In the genomic region with DNA sequence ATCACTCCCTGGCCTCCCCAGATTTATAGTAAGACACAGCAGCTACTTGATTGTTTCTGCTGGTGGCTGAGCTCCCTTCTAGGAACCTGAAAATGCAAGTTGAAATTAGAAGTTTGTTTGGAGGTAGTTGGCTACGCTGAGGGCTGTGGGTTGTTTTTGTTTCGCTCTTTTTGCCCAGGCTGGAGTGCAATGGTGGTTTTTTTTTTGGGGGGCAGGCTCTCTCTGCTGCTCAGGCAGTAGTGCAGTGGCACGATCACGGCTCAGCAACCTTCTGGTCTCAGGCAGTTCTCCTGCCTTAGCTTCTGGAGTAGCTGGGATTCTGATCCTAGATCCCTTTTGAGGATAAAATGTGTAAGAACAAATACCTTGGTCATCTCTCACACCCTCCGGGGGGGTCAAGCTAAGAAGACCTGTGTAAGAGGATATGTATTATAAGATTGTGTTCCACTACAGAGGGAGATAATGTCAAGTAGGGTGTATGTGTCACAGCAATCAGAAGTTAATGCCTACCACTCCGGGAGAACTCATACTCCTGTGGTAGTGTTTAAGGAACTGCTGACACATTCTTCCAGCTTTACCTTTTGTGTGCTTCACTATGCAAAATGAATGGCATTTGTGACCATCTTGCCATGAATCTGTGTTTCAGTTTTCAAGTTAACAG, we compare ENCODE assay signal across 15 cellular contexts. TPM values are rescaled to one million over a fixed set of nuclear protein-coding genes. Genes with fewer than 3 reads are reported as not detected.
DNase-seq lines count a peak whose midpoint lies in the region; ATAC-seq, FAIRE-seq and TF ChIP-seq lines count a peak whose summit lies in the region.
"Had no signal": no experiment of that assay in that cellular context is flagged by ENCODE, and none has a peak within 500 bp of the region (broad histone marks: within the 10 kb centered on the region; RNA-seq: fewer than 3 reads in every experiment).

No MANE protein-coding gene starts in this region.

- no peak for TF ChIP-seq EP300 in K562 (IDR thresholded peaks at IDR 0.05; ENCODE audit: low read length)

- H3K4me3 Mint-ChIP-seq in activated CD4-positive, alpha-beta memory T cell treated with anti-CD3 and anti-CD28 coated beads for 36 hours, result no peak overlapping the region
- no peak overlapping the region for H3K4me3 Mint-ChIP-seq in activated CD4-positive, alpha-beta memory T cell treated with anti-CD3 and anti-CD28 coated beads, Interleukin-2, amount 10 ng/mL, durations not matched to agents 7 days and 5 days
- peak overlapping the region; percentile 49 for H3K4me3 Mint-ChIP-seq in stimulated activated effector memory CD8-positive, alpha-beta T cell treated with anti-CD3 and anti-CD28 coated beads, Interleukin-12 subunit alpha, Interleukin-12 subunit beta, amount 100 ng/mL, for 72 hours
- H3K4me3 Mint-ChIP-seq: memory B cell, type B pancreatic cell had no signal

- no TSS peak for BruUV-seq in K562 (replicated peaks; lab: Mats Ljungman, UMichigan)

- ATAC-seq in K562 (peak; percentile 48), HG02678 (IDR thresholded peaks at IDR 0.05; ENCODE audit: unreplicated experiment) (no peak)
- peak; percentile 69 for ATAC-seq in stimulated activated effector memory CD8-positive, alpha-beta T cell treated with anti-CD3 and anti-CD28 coated beads, Interleukin-12 subunit alpha, Interleukin-12 subunit beta, amount 100 ng/mL, for 72 hours

- no peak for TF ChIP-seq CTCF in MM.1S (IDR thresholded peaks at IDR 0.05; ENCODE audit: low read length)
- TF ChIP-seq CTCF in K562 (IDR thresholded peaks at IDR 0.05 in 2 of 3, conservative IDR thresholded peaks at IDR 0.05 in 1 of 3; ENCODE audit: insufficient read depth in 2 of 3, low read depth in 1 of 3, low read length in 3 of 3), result no peak

- H3K27ac Mint-ChIP-seq in activated CD4-positive, alpha-beta memory T cell treated with anti-CD3 and anti-CD28 coated beads for 36 hours, result peak overlapping the region; percentile 38
- no peak overlapping the region for H3K27ac Mint-ChIP-seq in activated CD4-positive, alpha-beta memory T cell treated with anti-CD3 and anti-CD28 coated beads, Interleukin-2, amount 10 ng/mL, durations not matched to agents 7 days and 5 days
- H3K27ac Mint-ChIP-seq in stimulated activated effector memory CD8-positive, alpha-beta T cell treated with anti-CD3 and anti-CD28 coated beads, Interleukin-12 subunit alpha, Interleukin-12 subunit beta, amount 100 ng/mL, for 72 hours, result peak overlapping the region; percentile 75
- H3K27ac Mint-ChIP-seq: memory B cell, type B pancreatic cell had no signal

- H3K27me3 Mint-ChIP-seq in activated CD4-positive, alpha-beta memory T cell treated with anti-CD3 and anti-CD28 coated beads for 36 hours, result no peaks in the 10 kb centered on the region
- no peaks in the 10 kb centered on the region for H3K27me3 Mint-ChIP-seq in activated CD4-positive, alpha-beta memory T cell treated with anti-CD3 and anti-CD28 coated beads, Interleukin-2, amount 10 ng/mL, durations not matched to agents 7 days and 5 days
- H3K27me3 Mint-ChIP-seq: memory B cell, type B pancreatic cell had no signal

- no peaks in the 10 kb centered on the region for H3K9me3 Mint-ChIP-seq in activated CD4-positive, alpha-beta memory T cell treated with anti-CD3 and anti-CD28 coated beads for 36 hours
- H3K9me3 Mint-ChIP-seq in activated CD4-positive, alpha-beta memory T cell treated with anti-CD3 and anti-CD28 coated beads, Interleukin-2, amount 10 ng/mL, durations not matched to agents 7 days and 5 days, result no peaks in the 10 kb centered on the region
- no peaks in the 10 kb centered on the region for H3K9me3 Mint-ChIP-seq in stimulated activated effector memory CD8-positive, alpha-beta T cell treated with anti-CD3 and anti-CD28 coated beads, Interleukin-12 subunit alpha, Interleukin-12 subunit beta, amount 100 ng/mL, for 72 hours
- H3K9me3 Mint-ChIP-seq: memory B cell had no signal

- peaks cover 17% of the 10 kb centered on the region for H3K36me3 Mint-ChIP-seq in activated CD4-positive, alpha-beta memory T cell treated with anti-CD3 and anti-CD28 coated beads for 36 hours
- peaks cover 38% of the 10 kb centered on the region for H3K36me3 Mint-ChIP-seq in activated CD4-positive, alpha-beta memory T cell treated with anti-CD3 and anti-CD28 coated beads, Interleukin-2, amount 10 ng/mL, durations not matched to agents 7 days and 5 days (ENCODE audit: low read depth)
- peaks cover 23% of the 10 kb centered on the region for H3K36me3 Mint-ChIP-seq in stimulated activated effector memory CD8-positive, alpha-beta T cell treated with anti-CD3 and anti-CD28 coated beads, Interleukin-12 subunit alpha, Interleukin-12 subunit beta, amount 100 ng/mL, for 72 hours

- FAIRE-seq in K562 (lab: Jason Lieb, UNC), result no peak

- H3K36me3 ChIP-seq in MM.1S (replicated peaks; ENCODE audit: insufficient read depth, low read length) (no peaks in the 10 kb centered on the region), K562 (ENCODE audit: control insufficient read depth, insufficient read depth, low read length) (peaks cover 39% of the 10 kb centered on the region)

- H3K9ac ChIP-seq in MM.1S (ENCODE audit: low read length) (peak overlapping the region; percentile 28; the same call in 1 of the 2 replicates), K562 (ENCODE audit: insufficient read depth in 1 of 2, low read depth in 2 of 2, low read length in 2 of 2) (0 out of 4 replicates have a peak overlapping the region, but pooled peaks of 1 of the 2 experiments have one; percentile 24)
- H3K9ac ChIP-seq: parathyroid adenoma had no signal

- no peak overlapping the region for H2AFZ ChIP-seq in MM.1S (ENCODE audit: low read length)
- no peak overlapping the region for H2AFZ ChIP-seq in K562 (ENCODE audit: low read depth, low read length)
- H2AFZ ChIP-seq: parathyroid adenoma had no signal

- no peaks in the 10 kb centered on the region for H3K9me2 ChIP-seq in MM.1S (replicated peaks; ENCODE audit: insufficient read depth, low read length)

- no peaks in the 10 kb centered on the region for H3K9me1 ChIP-seq in K562 (ENCODE audit: control insufficient read depth, insufficient read depth, low read length)

- H3K4me1 Mint-ChIP-seq in activated CD4-positive, alpha-beta memory T cell treated with anti-CD3 and anti-CD28 coated beads for 36 hours (ENCODE audit: low read depth), result peaks cover 66% of the 10 kb centered on the region
- peaks cover 47% of the 10 kb centered on the region for H3K4me1 Mint-ChIP-seq in activated CD4-positive, alpha-beta memory T cell treated with anti-CD3 and anti-CD28 coated beads, Interleukin-2, amount 10 ng/mL, durations not matched to agents 7 days and 5 days
- peaks cover 37% of the 10 kb centered on the region for H3K4me1 Mint-ChIP-seq in stimulated activated effector memory CD8-positive, alpha-beta T cell treated with anti-CD3 and anti-CD28 coated beads, Interleukin-12 subunit alpha, Interleukin-12 subunit beta, amount 100 ng/mL, for 72 hours

- peaks cover 15% of the 10 kb centered on the region for H4K20me1 ChIP-seq in MM.1S (ENCODE audit: insufficient read depth, low read length)
- peaks cover 13% of the 10 kb centered on the region; the same call in 1 of the 2 replicates for H4K20me1 ChIP-seq in K562 (replicated peaks; ENCODE audit: control insufficient read depth, insufficient read depth, low read length)

- no peak for TF ChIP-seq RAD21 in K562 (CRISPR knock-in tag; conservative IDR thresholded peaks at IDR 0.05 in 1 of 2, IDR thresholded peaks at IDR 0.05 in 1 of 2)

- CTCF ChIA-PET in activated CD4-positive, alpha-beta memory T cell treated with anti-CD3 and anti-CD28 coated beads for 36 hours (lab: Charles Lee), result interaction anchor here (0.6 to 0.8 kb wide), 2 partner anchors 35 to 42 kb away, joined by 3 read pairs; no protein-coding TSS in a partner anchor
- CTCF ChIA-PET in activated CD4-positive, alpha-beta memory T cell treated with anti-CD3 and anti-CD28 coated beads, Interleukin-2, amount 10 ng/mL, durations not matched to agents 7 days and 5 days (lab: Charles Lee), result interaction anchor here (0.8 kb wide), 1 partner anchor 245 kb away, joined by 3 read pairs; no protein-coding TSS in a partner anchor
- CTCF ChIA-PET in K562 (lab: Yijun Ruan, JAX; ENCODE audit: low intra/inter-chr PET ratio), result no interaction called here

- H3K27ac ChIP-seq in MM.1S (ENCODE audit: low read length) (peak overlapping the region; percentile 67), K562 (ENCODE audit: extremely low read depth, low read depth, low read length) (0 out of 3 replicates have a peak overlapping the region, but pooled peaks have one; percentile 37)
- H3K27ac ChIP-seq: HL-60, parathyroid adenoma had no signal

- peaks cover 47% of the 10 kb centered on the region for H3F3A ChIP-seq in MM.1S (ENCODE audit: insufficient read depth, low read length)

- intact Hi-C loops in activated CD4-positive, alpha-beta memory T cell treated with anti-CD3 and anti-CD28 coated beads for 36 hours (cut with micrococcal nuclease), result no loop called here
- intact Hi-C loops in K562 (cut with micrococcal nuclease), result no loop called here

- 36% methylated on average over 6 of the region's 6 CpGs for WGBS in K562 (ENCODE audit: insufficient coverage, low coverage, missing lambda C conversion rate)

- H3K79me2 ChIP-seq in MM.1S (ENCODE audit: low read length) (peaks cover 100% of the 10 kb centered on the region), K562 (ENCODE audit: control insufficient read depth, insufficient read depth, low read length) (peaks cover 97% of the 10 kb centered on the region)

- H3K4me1 ChIP-seq in MM.1S (ENCODE audit: low read length) (peaks cover 48% of the 10 kb centered on the region), K562 (replicated peaks in 1 of 2; ENCODE audit: control insufficient read depth in 2 of 2, insufficient read depth in 2 of 2, low read length in 2 of 2) (peaks cover 8 to 34% of the 10 kb centered on the region in 2 experiments; a peak in 4 of 5 replicates)

- no peak for TF ChIP-seq POLR2A in K562 (conservative IDR thresholded peaks at IDR 0.05)

- H3K4me2 ChIP-seq in MM.1S (ENCODE audit: low read depth, low read length) (peak overlapping the region; percentile 69), K562 (ENCODE audit: insufficient read depth, low read length) (peak overlapping the region; percentile 0; the same call in 1 of the 2 replicates)

- in situ Hi-C loops in K562 (cut with MboI), result no loop called here

- H3K9me3 ChIP-seq in MM.1S (replicated peaks; ENCODE audit: insufficient read depth, low read length) (no peaks in the 10 kb centered on the region), K562 (replicated peaks; ENCODE audit: control insufficient read depth, insufficient read depth, low read depth, low read length) (no peaks in the 10 kb centered on the region)

- DNase-seq in activated CD4-positive, alpha-beta memory T cell treated with anti-CD3 and anti-CD28 coated beads for 36 hours, result no peak
- no peak for DNase-seq in activated CD4-positive, alpha-beta memory T cell treated with anti-CD3 and anti-CD28 coated beads, Interleukin-2, amount 10 ng/mL, durations not matched to agents 7 days and 5 days
- peak; percentile 72 for DNase-seq in MM.1S
- DNase-seq in K562 (ENCODE audit: extremely low read depth in 1 of 4, low spot score in 3 of 4), result peak in 2 of 4 experiments; percentile 35 to 36
- DNase-seq in stimulated activated effector memory CD8-positive, alpha-beta T cell treated with anti-CD3 and anti-CD28 coated beads, Interleukin-12 subunit alpha, Interleukin-12 subunit beta, amount 100 ng/mL, for 72 hours (ENCODE audit: low spot score in 2 of 2), result no peak
- no peak for DNase-seq in ecto neural progenitor cell (ENCODE audit: low spot score)
- no peak for DNase-seq in dermis blood vessel endothelial cell
- DNase-seq: aorta, NCI-H2081 treated with DMSO at 0.1 percent for 48 hours, NCI-H774 had no signal

- peak overlapping the region; percentile 44; the same call in 1 of the 2 replicates for H3K4me3 ChIP-seq in MM.1S (ENCODE audit: low read length)
- no peak overlapping the region for H3K4me3 ChIP-seq in K562

- H3K27me3 ChIP-seq in MM.1S (replicated peaks; ENCODE audit: insufficient read depth, low read length), result no peaks in the 10 kb centered on the region
- no peaks in the 10 kb centered on the region for H3K27me3 ChIP-seq in K562 (ENCODE audit: control insufficient read depth in 2 of 2, insufficient read depth in 2 of 2, low read length in 2 of 2)

- POLR2A ChIA-PET in activated CD4-positive, alpha-beta memory T cell treated with anti-CD3 and anti-CD28 coated beads for 36 hours (lab: Charles Lee), result interaction anchor here (1.0 kb wide), 1 partner anchor 36 kb away, joined by 3 read pairs; no protein-coding TSS in a partner anchor
- POLR2A ChIA-PET in activated CD4-positive, alpha-beta memory T cell treated with anti-CD3 and anti-CD28 coated beads, Interleukin-2, amount 10 ng/mL, durations not matched to agents 7 days and 5 days (lab: Charles Lee), result interaction anchor here (1.4 kb wide), 1 partner anchor 13 kb away, joined by 4 read pairs; no protein-coding TSS in a partner anchor
- POLR2A ChIA-PET in K562 (lab: Yijun Ruan, JAX), result interaction anchor here (1.0 to 2.6 kb wide), 2 partner anchors 10 to 11 kb away, joined by 4 to 9 read pairs; a partner anchor contains a TSS

RNA-seq across cellular contexts. Expression of a gene that starts 9.7 kb away (rescaled TPM):
- total RNA-seq in activated CD4-positive, alpha-beta memory T cell treated with anti-CD3 and anti-CD28 coated beads for 36 hours, result 10 to 100 TPM; 25.4 to 28.3 TPM
- 10 to 100 TPM; 29.6 to 32.7 TPM for total RNA-seq in activated CD4-positive, alpha-beta memory T cell treated with anti-CD3 and anti-CD28 coated beads, Interleukin-2, amount 10 ng/mL, durations not matched to agents 7 days and 5 days
- 40.6 and 42.8 TPM in 2 replicates for total RNA-seq in K562 (2011; cell fraction: chromatin; rRNA removed; ENCODE audit: low replicate concordance)
- total RNA-seq in K562 (2011; cell fraction: nucleolus; rRNA removed), result 21.5 and 22.1 TPM in 2 replicates
- total RNA-seq in K562 (2011; cell fraction: nucleoplasm; rRNA removed), result 31.1 and 35.1 TPM in 2 replicates
- 24.2 and 24.4 TPM in 2 replicates for total RNA-seq in K562 (2014; rRNA removed)
- total RNA-seq in K562 (2014; rRNA removed; fragmentation: Illumina TruSeq; extraction: Trizol), result 29.8 and 32.3 TPM in 2 replicates
- 23.5 and 26.5 TPM in 2 replicates for total RNA-seq in K562 (2015; rRNA removed; fragmentation: Illumina TruSeq; extraction: Trizol)
- 37.3 and 37.9 TPM in 2 replicates for total RNA-seq in K562 (2021)
- polyA plus RNA-seq in K562 (2011; rRNA removed), result 14.4 and 16.6 TPM in 2 replicates
- polyA plus RNA-seq in K562 (2011; cell fraction: cytosol; rRNA removed), result 11.4 and 12.2 TPM in 2 replicates
- 21.5 and 25.9 TPM in 2 replicates for polyA plus RNA-seq in K562 (2011; cell fraction: nucleus; rRNA removed)
- polyA plus RNA-seq in K562 (2012), result 17.0 and 21.9 TPM in 2 replicates
- 24.0 and 26.5 TPM in 2 replicates for polyA plus RNA-seq in K562 (2014; fragmentation: Illumina TruSeq; extraction: Trizol)
- 10 to 100 TPM in 1 of 2 experiments, 1 to 10 TPM in 1; 8.3 to 10.8 TPM for polyA plus RNA-seq in K562 (2014; fragmentation: Nextera tagmentation; extraction: Ambion mirVana)
- polyA plus RNA-seq in K562 (2014; rRNA removed), result 18.5 and 18.6 TPM in 2 replicates
- polyA minus RNA-seq in K562 (2011; rRNA and poly(A)+ RNA removed), result 32.5 and 34.1 TPM in 2 replicates
- polyA minus RNA-seq in K562 (2011; cell fraction: cytosol; rRNA and poly(A)+ RNA removed), result 13.6 and 14.0 TPM in 2 replicates
- 21.7 and 22.4 TPM in 2 replicates for polyA minus RNA-seq in K562 (2011; cell fraction: nucleus; rRNA and poly(A)+ RNA removed)
- 13.8 and 19.5 TPM in 2 replicates for total RNA-seq in dermis blood vessel endothelial cell
